ENCODE assay signal across 8 cellular contexts in genomic region chr5:82174128-82174918, GRCh38.
DNase-seq lines count a peak whose midpoint lies in the region; ATAC-seq and TF ChIP-seq lines count a peak whose summit lies in the region.

No MANE protein-coding gene starts in this region.

- no peaks in the 10 kb centered on the region for H3K36me3 Mint-ChIP-seq in activated T-helper 2 cell treated with anti-CD3 and anti-CD28 coated beads, Interferon-gamma antibody, Interleukin-2, Interleukin-4, amounts not matched to agents 10 μg/mL and 5 μg/mL and 100 μg/mL, durations not matched to agents 14 hours and 24 hours and 36 hours (ENCODE audit: low read depth)
- no peaks in the 10 kb centered on the region for H3K36me3 Mint-ChIP-seq in glutamatergic neuron (ENCODE audit: unreplicated experiment)

- H3K4me3 Mint-ChIP-seq in activated T-helper 2 cell treated with anti-CD3 and anti-CD28 coated beads, Interferon-gamma antibody, Interleukin-2, Interleukin-4, amounts not matched to agents 10 μg/mL and 5 μg/mL and 100 μg/mL, durations not matched to agents 14 hours and 24 hours and 36 hours (ENCODE audit: low read depth): no peak overlapping the region
- H3K4me3 Mint-ChIP-seq in glutamatergic neuron (ENCODE audit: unreplicated experiment): no peak overlapping the region

- intact Hi-C loops in activated T-helper 2 cell treated with anti-CD3 and anti-CD28 coated beads, Interferon-gamma antibody, Interleukin-2, Interleukin-4, amounts not matched to agents 10 μg/mL and 5 μg/mL and 100 μg/mL, durations not matched to agents 14 hours and 24 hours and 36 hours (cut with micrococcal nuclease): loop anchor here (2.0 kb wide), 1 partner anchor 50 kb away; no protein-coding TSS in a partner anchor
- intact Hi-C loops in sciatic nerve (cut with DNase I): no loop called here

- DNase-seq in Daoy (ENCODE audit: low read depth) (peak; percentile 67), RPMI8226 (peak; percentile 94), glutamatergic neuron (peak; percentile 76), sciatic nerve (ENCODE audit: low spot score) (peak; percentile 69), DMS153 treated with DMSO at 0.1 percent for 48 hours (lab: John Stamatoyannopoulos, UW; ENCODE audit: unreplicated experiment) (no peak)
- peak; percentile 33 for DNase-seq in activated T-helper 2 cell treated with anti-CD3 and anti-CD28 coated beads, Interferon-gamma antibody, Interleukin-2, Interleukin-4, amounts not matched to agents 10 μg/mL and 5 μg/mL and 100 μg/mL, durations not matched to agents 14 hours and 24 hours and 36 hours (ENCODE audit: low spot score)

- H3K27me3 Mint-ChIP-seq in activated T-helper 2 cell treated with anti-CD3 and anti-CD28 coated beads, Interferon-gamma antibody, Interleukin-2, Interleukin-4, amounts not matched to agents 10 μg/mL and 5 μg/mL and 100 μg/mL, durations not matched to agents 14 hours and 24 hours and 36 hours (ENCODE audit: low read depth): no peaks in the 10 kb centered on the region
- no peaks in the 10 kb centered on the region for H3K27me3 Mint-ChIP-seq in glutamatergic neuron (ENCODE audit: unreplicated experiment)

- peaks cover 4% of the 10 kb centered on the region for H3K4me1 Mint-ChIP-seq in activated T-helper 2 cell treated with anti-CD3 and anti-CD28 coated beads, Interferon-gamma antibody, Interleukin-2, Interleukin-4, amounts not matched to agents 10 μg/mL and 5 μg/mL and 100 μg/mL, durations not matched to agents 14 hours and 24 hours and 36 hours (ENCODE audit: low read depth)
- H3K4me1 Mint-ChIP-seq in glutamatergic neuron (ENCODE audit: low read depth, unreplicated experiment): no peaks in the 10 kb centered on the region

- ATAC-seq in GM21381 (IDR thresholded peaks at IDR 0.05; ENCODE audit: unreplicated experiment) (peak; percentile 99), HG03575 (IDR thresholded peaks at IDR 0.05; ENCODE audit: extremely low read depth, insufficient number of reproducible peaks, low FRiP score, unreplicated experiment) (peak; percentile 94), sciatic nerve (peak; percentile 76)

- H3K9me3 Mint-ChIP-seq in activated T-helper 2 cell treated with anti-CD3 and anti-CD28 coated beads, Interferon-gamma antibody, Interleukin-2, Interleukin-4, amounts not matched to agents 10 μg/mL and 5 μg/mL and 100 μg/mL, durations not matched to agents 14 hours and 24 hours and 36 hours: no peaks in the 10 kb centered on the region
- peaks cover 2% of the 10 kb centered on the region for H3K9me3 Mint-ChIP-seq in glutamatergic neuron (ENCODE audit: unreplicated experiment)

- no peak overlapping the region for H3K27ac Mint-ChIP-seq in activated T-helper 2 cell treated with anti-CD3 and anti-CD28 coated beads, Interferon-gamma antibody, Interleukin-2, Interleukin-4, amounts not matched to agents 10 μg/mL and 5 μg/mL and 100 μg/mL, durations not matched to agents 14 hours and 24 hours and 36 hours
- no peak overlapping the region for H3K27ac Mint-ChIP-seq in glutamatergic neuron (ENCODE audit: unreplicated experiment)

- peak; percentile 77 for TF ChIP-seq CTCF in glutamatergic neuron (IDR thresholded peaks at IDR 0.05; ENCODE audit: partially characterized antibody, unreplicated experiment)
